In genomic region chr1:55428944-55429931, GRCh38 we compare ENCODE assay signal across 1 cellular context.
TF ChIP-seq lines count a peak whose summit lies in the region.

No MANE protein-coding gene starts in this region.

TF ChIP-seq in HepG2, 621 proteins besides CTCF, POLR2A, EP300 and RAD21 (continued from another document and continues in another):
- TF ChIP-seq DRAP1 (CRISPR knock-in tag; IDR thresholded peaks at IDR 0.05) = no peak
- TF ChIP-seq IRF9 (CRISPR knock-in tag; IDR thresholded peaks at IDR 0.05; ENCODE audit: borderline replicate concordance) = no peak
- TF ChIP-seq PRPF4 (IDR thresholded peaks at IDR 0.05; ENCODE audit: low read depth, low read length, poor library complexity, severe bottlenecking) = no peak
- peak; percentile 89; the same call in 1 of the 2 replicates for TF ChIP-seq KDM1A (CRISPR knock-in tag; IDR thresholded peaks at IDR 0.05)
- TF ChIP-seq ZNF292 (CRISPR knock-in tag; IDR thresholded peaks at IDR 0.05; ENCODE audit: borderline replicate concordance, low read depth) = peak; percentile 86; the same call in 1 of the 2 replicates
- no peak for TF ChIP-seq ZNF276 (CRISPR knock-in tag; IDR thresholded peaks at IDR 0.05; ENCODE audit: low read depth)
- TF ChIP-seq ZNF589 (CRISPR knock-in tag; conservative IDR thresholded peaks at IDR 0.05) = 0 out of 2 replicates have a peak, but pooled peaks have one; percentile 49
- no peak for TF ChIP-seq SOX6 (IDR thresholded peaks at IDR 0.05)
- peak; percentile 96 for TF ChIP-seq SOX6 (CRISPR knock-in tag; IDR thresholded peaks at IDR 0.05)
- peak; percentile 79 for TF ChIP-seq HNF1A (IDR thresholded peaks at IDR 0.05; ENCODE audit: low read depth)
- TF ChIP-seq HNF1A (CRISPR knock-in tag; IDR thresholded peaks at IDR 0.05; ENCODE audit: borderline replicate concordance) = peak; percentile 93; the same call in 1 of the 2 replicates
- peak; percentile 88 for TF ChIP-seq ZBTB21 (CRISPR knock-in tag; IDR thresholded peaks at IDR 0.05)
- TF ChIP-seq ZNF101 (CRISPR knock-in tag; IDR thresholded peaks at IDR 0.05; ENCODE audit: borderline replicate concordance, low read depth) = no peak
- no peak for TF ChIP-seq GPBP1L1 (CRISPR knock-in tag; IDR thresholded peaks at IDR 0.05)
- peak; percentile 46; the same call in 1 of the 2 replicates for TF ChIP-seq GABPB1 (CRISPR knock-in tag; IDR thresholded peaks at IDR 0.05)
- TF ChIP-seq SRY (CRISPR knock-in tag; IDR thresholded peaks at IDR 0.05) = 0 out of 2 replicates have a peak, but pooled peaks have one; percentile 51
- TF ChIP-seq SUZ12 (IDR thresholded peaks at IDR 0.05; ENCODE audit: low read depth, low read length) = no peak
- TF ChIP-seq ZNF468 (CRISPR knock-in tag; IDR thresholded peaks at IDR 0.05) = no peak
- 0 out of 2 replicates have a peak, but pooled peaks have one; percentile 62 for TF ChIP-seq ZBTB10 (CRISPR knock-in tag; IDR thresholded peaks at IDR 0.05; ENCODE audit: borderline replicate concordance)
- peak; percentile 74; the same call in 1 of the 2 replicates for TF ChIP-seq ZNF281 (CRISPR knock-in tag; IDR thresholded peaks at IDR 0.05; ENCODE audit: borderline replicate concordance)
- no peak; the same call in 1 of the 2 replicates for TF ChIP-seq TEF (CRISPR knock-in tag; IDR thresholded peaks at IDR 0.05)
- no peak for TF ChIP-seq AFF4 (CRISPR knock-in tag; IDR thresholded peaks at IDR 0.05)
- no peak for TF ChIP-seq ZNF274 (CRISPR knock-in tag; IDR thresholded peaks at IDR 0.05)
- TF ChIP-seq MLXIP (CRISPR knock-in tag; IDR thresholded peaks at IDR 0.05; ENCODE audit: borderline replicate concordance) = no peak
- no peak for TF ChIP-seq ZKSCAN5 (CRISPR knock-in tag; IDR thresholded peaks at IDR 0.05)
- peak in 1 of 2 experiments; percentile 80; a peak in 2 of 4 replicates for TF ChIP-seq ATF4 (CRISPR knock-in tag; IDR thresholded peaks at IDR 0.05)
- no peak for TF ChIP-seq NAIF1 (CRISPR knock-in tag; IDR thresholded peaks at IDR 0.05; ENCODE audit: borderline replicate concordance)
